25 cellular contexts compared by ENCODE assay signal in genomic region chr1:153932071-153932592, GRCh38.
"Had no signal": no experiment of that assay in that cellular context is flagged by ENCODE, and none has a peak within 500 bp of the region (broad histone marks: within the 10 kb centered on the region; RNA-seq: fewer than 3 reads in every experiment).

No MANE protein-coding gene starts in this region.

- DNase-seq: activated CD4-positive, alpha-beta memory T cell treated with anti-CD3 and anti-CD28 coated beads for 36 hours; activated CD4-positive, alpha-beta T cell treated with anti-CD3 and anti-CD28 coated beads, Interleukin-2, amount 10 ng/mL, durations not matched to agents 24 days and 14 days; activated CD4-positive, CD25-positive, alpha-beta regulatory T cell treated with anti-CD3 and anti-CD28 coated beads, Interleukin-2, amount 50 U/mL, for 72 hours; activated CD8-positive, alpha-beta memory T cell treated with anti-CD3 and anti-CD28 coated beads, Interleukin-2, amount 10 ng/mL, durations not matched to agents 7 days and 5 days; activated gamma-delta T cell; brain microvascular endothelial cell; cortex of kidney; midbrain; naive thymus-derived CD8-positive, alpha-beta T cell; occipital lobe; stimulated activated naive CD4-positive, alpha-beta T cell treated with Interleukin-2 at 50 U/mL for 16 hours; T-helper 9 cell; thyroid gland; upper lobe of left lung had no signal

- H3K9me3 Mint-ChIP-seq: activated CD4-positive, alpha-beta memory T cell treated with anti-CD3 and anti-CD28 coated beads for 36 hours; activated CD4-positive, alpha-beta T cell treated with anti-CD3 and anti-CD28 coated beads, Interleukin-2, amount 10 ng/mL, durations not matched to agents 24 days and 14 days; naive thymus-derived CD8-positive, alpha-beta T cell; neural crest cell; T-helper 1 cell treated with Interleukin-12 subunit alpha and Interleukin-12 subunit beta and Interleukin-4 antibody, amounts not matched to agents 30 μg/mL and 1 μg/mL, for 36 hours had no signal

- ATAC-seq: activated CD8-positive, alpha-beta memory T cell treated with anti-CD3 and anti-CD28 coated beads, Interleukin-2, amount 10 ng/mL, durations not matched to agents 7 days and 5 days; gastroesophageal sphincter; naive thymus-derived CD8-positive, alpha-beta T cell; right cardiac atrium had no signal

- H3K27ac ChIP-seq: brain microvascular endothelial cell, gastroesophageal sphincter, hepatocyte, thyroid gland, upper lobe of left lung, VCaP had no signal

- H3K27me3 Mint-ChIP-seq: activated CD4-positive, alpha-beta memory T cell treated with anti-CD3 and anti-CD28 coated beads for 36 hours; activated CD4-positive, alpha-beta T cell treated with anti-CD3 and anti-CD28 coated beads, Interleukin-2, amount 10 ng/mL, durations not matched to agents 24 days and 14 days; activated CD8-positive, alpha-beta memory T cell treated with anti-CD3 and anti-CD28 coated beads, Interleukin-2, amount 10 ng/mL, durations not matched to agents 7 days and 5 days; activated naive CD8-positive, alpha-beta T cell; naive thymus-derived CD8-positive, alpha-beta T cell had no signal

- FAIRE-seq: astrocyte, endothelial cell of umbilical vein, keratinocyte, TTC549 had no signal

- H3K4me3 Mint-ChIP-seq: activated CD4-positive, alpha-beta memory T cell treated with anti-CD3 and anti-CD28 coated beads for 36 hours; activated CD4-positive, alpha-beta T cell treated with anti-CD3 and anti-CD28 coated beads, Interleukin-2, amount 10 ng/mL, durations not matched to agents 24 days and 14 days; activated CD8-positive, alpha-beta memory T cell treated with anti-CD3 and anti-CD28 coated beads, Interleukin-2, amount 10 ng/mL, durations not matched to agents 7 days and 5 days; activated naive CD8-positive, alpha-beta T cell; naive thymus-derived CD8-positive, alpha-beta T cell; neural crest cell; T-helper 1 cell treated with Interleukin-12 subunit alpha and Interleukin-12 subunit beta and Interleukin-4 antibody, amounts not matched to agents 30 μg/mL and 1 μg/mL, for 36 hours had no signal

- H3K27ac Mint-ChIP-seq: activated CD4-positive, alpha-beta memory T cell treated with anti-CD3 and anti-CD28 coated beads for 36 hours; activated CD4-positive, alpha-beta T cell treated with anti-CD3 and anti-CD28 coated beads, Interleukin-2, amount 10 ng/mL, durations not matched to agents 24 days and 14 days; activated CD8-positive, alpha-beta memory T cell treated with anti-CD3 and anti-CD28 coated beads, Interleukin-2, amount 10 ng/mL, durations not matched to agents 7 days and 5 days; activated naive CD8-positive, alpha-beta T cell; T-helper 1 cell treated with Interleukin-12 subunit alpha and Interleukin-12 subunit beta and Interleukin-4 antibody, amounts not matched to agents 30 μg/mL and 1 μg/mL, for 36 hours had no signal
